Comparison of ENCODE assay signal across 21 cellular contexts in genomic region chr9:99978221-99978620, GRCh38.
"Had no signal": no experiment of that assay in that cellular context is flagged by ENCODE, and none has a peak within 500 bp of the region (broad histone marks: within the 10 kb centered on the region; RNA-seq: fewer than 3 reads in every experiment).

No MANE protein-coding gene starts in this region.

- H3K4me3 ChIP-seq: left lung, lung, pancreas, psoas muscle, suprapubic skin, transverse colon, uterus had no signal

- H3K36me3 ChIP-seq: pancreas, uterus had no signal

- H3K9me3 Mint-ChIP-seq: activated naive CD4-positive, alpha-beta T cell treated with anti-CD3 and anti-CD28 coated beads for 36 hours; activated naive CD8-positive, alpha-beta T cell treated with anti-CD3 and anti-CD28 coated beads, Interleukin-2, amount 50 U/mL, for 24 hours; naive B cell had no signal

- DNase-seq: activated CD4-positive, alpha-beta T cell treated with anti-CD3 and anti-CD28 coated beads for 1 hour; activated CD4-positive, alpha-beta T cell treated with anti-CD3 and anti-CD28 coated beads, Interleukin-2, amount 50 U/mL, for 1 hour; activated CD8-positive, alpha-beta T cell treated with anti-CD3 and anti-CD28 coated beads, Interleukin-2, amount 10 ng/mL, durations not matched to agents 7 days and 5 days; activated effector memory CD4-positive, alpha-beta T cell treated with Interleukin-2 at 50 U/mL for 16 hours; activated naive CD4-positive, alpha-beta T cell treated with anti-CD3 and anti-CD28 coated beads for 36 hours; activated naive CD8-positive, alpha-beta T cell treated with anti-CD3 and anti-CD28 coated beads, Interleukin-2, amount 50 U/mL, for 24 hours; cortex of kidney; left lung; naive B cell; pancreas; psoas muscle; right cardiac atrium; stimulated activated CD4-positive, alpha-beta T cell treated with anti-CD3 and anti-CD28 coated beads, Interleukin-4, amount 100 ng/mL, for 24 hours; stimulated activated naive CD8-positive, alpha-beta T cell treated with anti-CD3 and anti-CD28 coated beads, Interleukin-15, Interleukin-2, amounts not matched to agents 100 U/mL and 50 U/mL, for 24 hours; SW 1271; transverse colon; uterus; WERI-Rb-1 had no signal

- H3K27me3 Mint-ChIP-seq: activated naive CD8-positive, alpha-beta T cell treated with anti-CD3 and anti-CD28 coated beads, Interleukin-2, amount 50 U/mL, for 24 hours; naive B cell had no signal

- H3K36me3 Mint-ChIP-seq: naive B cell had no signal

- H3K27ac ChIP-seq: left lung, neutrophil, pancreas, psoas muscle, suprapubic skin, transverse colon, uterus, WERI-Rb-1 had no signal

- H3K4me3 Mint-ChIP-seq: activated CD8-positive, alpha-beta T cell treated with anti-CD3 and anti-CD28 coated beads, Interleukin-2, amount 10 ng/mL, durations not matched to agents 7 days and 5 days; activated naive CD4-positive, alpha-beta T cell treated with anti-CD3 and anti-CD28 coated beads for 36 hours; activated naive CD8-positive, alpha-beta T cell treated with anti-CD3 and anti-CD28 coated beads, Interleukin-2, amount 50 U/mL, for 24 hours; naive B cell had no signal

- H3K4me1 ChIP-seq: left lung, pancreas, suprapubic skin, transverse colon, uterus had no signal

- H3K9me3 ChIP-seq: left lung, neutrophil, pancreas, psoas muscle, suprapubic skin, transverse colon, uterus had no signal

- H3K27me3 ChIP-seq: left lung, neutrophil, pancreas, suprapubic skin, transverse colon, uterus had no signal

- ATAC-seq: activated CD8-positive, alpha-beta T cell treated with anti-CD3 and anti-CD28 coated beads, Interleukin-2, amount 10 ng/mL, durations not matched to agents 7 days and 5 days; activated naive CD8-positive, alpha-beta T cell treated with anti-CD3 and anti-CD28 coated beads, Interleukin-2, amount 50 U/mL, for 24 hours; left lung; psoas muscle; stimulated activated naive CD8-positive, alpha-beta T cell treated with anti-CD3 and anti-CD28 coated beads, Interleukin-15, Interleukin-2, amounts not matched to agents 100 U/mL and 50 U/mL, for 24 hours had no signal

- H3K27ac Mint-ChIP-seq: activated CD8-positive, alpha-beta T cell treated with anti-CD3 and anti-CD28 coated beads, Interleukin-2, amount 10 ng/mL, durations not matched to agents 7 days and 5 days; activated naive CD4-positive, alpha-beta T cell treated with anti-CD3 and anti-CD28 coated beads for 36 hours; activated naive CD8-positive, alpha-beta T cell treated with anti-CD3 and anti-CD28 coated beads, Interleukin-2, amount 50 U/mL, for 24 hours had no signal

- H3K4me1 Mint-ChIP-seq: activated naive CD8-positive, alpha-beta T cell treated with anti-CD3 and anti-CD28 coated beads, Interleukin-2, amount 50 U/mL, for 24 hours had no signal
